In the genomic region with DNA sequence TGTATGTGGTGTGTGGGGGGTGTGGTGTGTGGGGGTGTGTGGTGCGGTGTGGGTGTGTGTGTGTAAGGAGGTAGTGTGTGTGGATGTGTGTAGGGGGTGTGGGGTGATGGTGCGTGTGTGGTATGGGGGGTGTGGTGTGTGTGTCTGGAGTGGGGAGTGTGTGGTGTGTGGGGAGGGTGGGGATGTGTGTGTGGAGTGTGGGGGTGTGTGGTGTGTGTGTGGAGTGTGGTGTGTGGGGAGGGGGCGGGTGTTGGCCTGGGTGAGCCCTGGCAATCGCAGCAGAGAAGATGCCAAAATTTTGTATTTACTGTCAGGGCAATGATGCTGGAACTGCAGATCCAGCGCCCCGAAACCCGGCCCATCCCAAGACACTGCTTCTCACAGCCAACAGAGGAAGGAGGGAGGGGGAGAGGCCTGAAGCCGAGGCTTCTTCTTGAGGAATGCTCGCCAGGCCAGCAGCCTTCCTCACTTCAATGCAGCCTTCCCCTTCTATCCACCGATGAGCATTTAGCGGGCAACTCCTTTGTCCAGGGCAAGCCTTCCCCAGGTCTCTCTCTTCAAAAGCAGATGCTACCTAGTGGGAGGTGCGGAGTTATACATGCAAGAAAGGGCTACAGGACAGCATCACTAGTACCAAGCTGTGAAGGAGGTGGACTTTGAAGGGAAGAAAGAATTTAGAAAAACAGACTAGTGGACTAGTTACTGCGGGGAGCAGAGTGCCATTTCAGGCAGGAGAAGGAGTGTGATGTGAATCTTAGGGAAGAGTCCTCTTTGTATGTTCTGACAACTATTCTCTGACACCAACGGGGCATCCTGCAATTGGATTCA, we compare ENCODE assay signal across 2 cellular contexts.
TF ChIP-seq lines count a peak whose summit lies in the region.

No MANE protein-coding gene starts in this region.

TF ChIP-seq in GM23338, 12 proteins besides CTCF, POLR2A, EP300 and RAD21:
- no peak for TF ChIP-seq EZH2phosphoT487 (IDR thresholded peaks at IDR 0.05; ENCODE audit: unreplicated experiment)
- TF ChIP-seq, protein P1, sequence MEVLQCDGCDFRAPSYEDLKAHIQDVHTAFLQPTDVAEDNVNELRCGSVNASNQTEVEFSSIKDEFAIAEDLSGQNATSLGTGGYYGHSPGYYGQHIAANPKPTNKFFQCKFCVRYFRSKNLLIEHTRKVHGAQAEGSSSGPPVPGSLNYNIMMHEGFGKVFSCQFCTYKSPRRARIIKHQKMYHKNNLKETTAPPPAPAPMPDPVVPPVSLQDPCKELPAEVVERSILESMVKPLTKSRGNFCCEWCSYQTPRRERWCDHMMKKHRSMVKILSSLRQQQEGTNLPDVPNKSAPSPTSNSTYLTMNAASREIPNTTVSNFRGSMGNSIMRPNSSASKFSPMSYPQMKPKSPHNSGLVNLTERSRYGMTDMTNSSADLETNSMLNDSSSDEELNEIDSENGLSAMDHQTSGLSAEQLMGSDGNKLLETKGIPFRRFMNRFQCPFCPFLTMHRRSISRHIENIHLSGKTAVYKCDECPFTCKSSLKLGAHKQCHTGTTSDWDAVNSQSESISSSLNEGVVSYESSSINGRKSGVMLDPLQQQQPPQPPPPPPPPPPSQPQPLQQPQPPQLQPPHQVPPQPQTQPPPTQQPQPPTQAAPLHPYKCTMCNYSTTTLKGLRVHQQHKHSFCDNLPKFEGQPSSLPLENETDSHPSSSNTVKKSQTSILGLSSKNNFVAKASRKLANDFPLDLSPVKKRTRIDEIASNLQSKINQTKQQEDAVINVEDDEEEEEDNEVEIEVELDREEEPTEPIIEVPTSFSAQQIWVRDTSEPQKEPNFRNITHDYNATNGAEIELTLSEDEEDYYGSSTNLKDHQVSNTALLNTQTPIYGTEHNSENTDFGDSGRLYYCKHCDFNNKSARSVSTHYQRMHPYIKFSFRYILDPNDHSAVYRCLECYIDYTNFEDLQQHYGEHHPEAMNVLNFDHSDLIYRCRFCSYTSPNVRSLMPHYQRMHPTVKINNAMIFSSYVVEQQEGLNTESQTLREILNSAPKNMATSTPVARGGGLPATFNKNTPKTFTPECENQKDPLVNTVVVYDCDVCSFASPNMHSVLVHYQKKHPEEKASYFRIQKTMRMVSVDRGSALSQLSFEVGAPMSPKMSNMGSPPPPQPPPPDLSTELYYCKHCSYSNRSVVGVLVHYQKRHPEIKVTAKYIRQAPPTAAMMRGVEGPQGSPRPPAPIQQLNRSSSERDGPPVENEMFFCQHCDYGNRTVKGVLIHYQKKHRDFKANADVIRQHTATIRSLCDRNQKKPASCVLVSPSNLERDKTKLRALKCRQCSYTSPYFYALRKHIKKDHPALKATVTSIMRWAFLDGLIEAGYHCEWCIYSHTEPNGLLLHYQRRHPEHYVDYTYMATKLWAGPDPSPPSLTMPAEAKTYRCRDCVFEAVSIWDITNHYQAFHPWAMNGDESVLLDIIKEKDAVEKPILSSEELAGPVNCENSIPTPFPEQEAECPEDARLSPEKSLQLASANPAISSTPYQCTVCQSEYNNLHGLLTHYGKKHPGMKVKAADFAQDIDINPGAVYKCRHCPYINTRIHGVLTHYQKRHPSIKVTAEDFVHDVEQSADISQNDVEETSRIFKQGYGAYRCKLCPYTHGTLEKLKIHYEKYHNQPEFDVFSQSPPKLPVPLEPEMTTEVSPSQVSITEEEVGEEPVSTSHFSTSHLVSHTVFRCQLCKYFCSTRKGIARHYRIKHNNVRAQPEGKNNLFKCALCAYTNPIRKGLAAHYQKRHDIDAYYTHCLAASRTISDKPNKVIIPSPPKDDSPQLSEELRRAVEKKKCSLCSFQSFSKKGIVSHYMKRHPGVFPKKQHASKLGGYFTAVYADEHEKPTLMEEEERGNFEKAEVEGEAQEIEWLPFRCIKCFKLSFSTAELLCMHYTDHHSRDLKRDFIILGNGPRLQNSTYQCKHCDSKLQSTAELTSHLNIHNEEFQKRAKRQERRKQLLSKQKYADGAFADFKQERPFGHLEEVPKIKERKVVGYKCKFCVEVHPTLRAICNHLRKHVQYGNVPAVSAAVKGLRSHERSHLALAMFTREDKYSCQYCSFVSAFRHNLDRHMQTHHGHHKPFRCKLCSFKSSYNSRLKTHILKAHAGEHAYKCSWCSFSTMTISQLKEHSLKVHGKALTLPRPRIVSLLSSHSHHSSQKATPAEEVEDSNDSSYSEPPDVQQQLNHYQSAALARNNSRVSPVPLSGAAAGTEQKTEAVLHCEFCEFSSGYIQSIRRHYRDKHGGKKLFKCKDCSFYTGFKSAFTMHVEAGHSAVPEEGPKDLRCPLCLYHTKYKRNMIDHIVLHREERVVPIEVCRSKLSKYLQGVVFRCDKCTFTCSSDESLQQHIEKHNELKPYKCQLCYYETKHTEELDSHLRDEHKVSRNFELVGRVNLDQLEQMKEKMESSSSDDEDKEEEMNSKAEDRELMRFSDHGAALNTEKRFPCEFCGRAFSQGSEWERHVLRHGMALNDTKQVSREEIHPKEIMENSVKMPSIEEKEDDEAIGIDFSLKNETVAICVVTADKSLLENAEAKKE (CRISPR knock-in tag; IDR thresholded peaks at IDR 0.05), result 0 out of 2 replicates have a peak, but pooled peaks have one; percentile 55
- TF ChIP-seq ZNF331 (CRISPR knock-in tag; IDR thresholded peaks at IDR 0.05; ENCODE audit: low read depth), result no peak
- no peak for TF ChIP-seq CREB1 (CRISPR knock-in tag; IDR thresholded peaks at IDR 0.05; ENCODE audit: low read depth)

TF ChIP-seq in GM12878, 131 proteins besides CTCF, POLR2A, EP300 and RAD21:
- TF ChIP-seq, protein P2, sequence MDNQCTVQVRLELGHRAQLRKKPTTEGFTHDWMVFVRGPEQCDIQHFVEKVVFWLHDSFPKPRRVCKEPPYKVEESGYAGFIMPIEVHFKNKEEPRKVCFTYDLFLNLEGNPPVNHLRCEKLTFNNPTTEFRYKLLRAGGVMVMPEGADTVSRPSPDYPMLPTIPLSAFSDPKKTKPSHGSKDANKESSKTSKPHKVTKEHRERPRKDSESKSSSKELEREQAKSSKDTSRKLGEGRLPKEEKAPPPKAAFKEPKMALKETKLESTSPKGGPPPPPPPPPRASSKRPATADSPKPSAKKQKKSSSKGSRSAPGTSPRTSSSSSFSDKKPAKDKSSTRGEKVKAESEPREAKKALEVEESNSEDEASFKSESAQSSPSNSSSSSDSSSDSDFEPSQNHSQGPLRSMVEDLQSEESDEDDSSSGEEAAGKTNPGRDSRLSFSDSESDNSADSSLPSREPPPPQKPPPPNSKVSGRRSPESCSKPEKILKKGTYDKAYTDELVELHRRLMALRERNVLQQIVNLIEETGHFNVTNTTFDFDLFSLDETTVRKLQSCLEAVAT (IDR thresholded peaks at IDR 0.05), result peak; percentile 58
- TF ChIP-seq ASH2L (IDR thresholded peaks at IDR 0.05; ENCODE audit: borderline replicate concordance, low read depth), result no peak
